8 cellular contexts compared by ENCODE assay signal in the genomic region with DNA sequence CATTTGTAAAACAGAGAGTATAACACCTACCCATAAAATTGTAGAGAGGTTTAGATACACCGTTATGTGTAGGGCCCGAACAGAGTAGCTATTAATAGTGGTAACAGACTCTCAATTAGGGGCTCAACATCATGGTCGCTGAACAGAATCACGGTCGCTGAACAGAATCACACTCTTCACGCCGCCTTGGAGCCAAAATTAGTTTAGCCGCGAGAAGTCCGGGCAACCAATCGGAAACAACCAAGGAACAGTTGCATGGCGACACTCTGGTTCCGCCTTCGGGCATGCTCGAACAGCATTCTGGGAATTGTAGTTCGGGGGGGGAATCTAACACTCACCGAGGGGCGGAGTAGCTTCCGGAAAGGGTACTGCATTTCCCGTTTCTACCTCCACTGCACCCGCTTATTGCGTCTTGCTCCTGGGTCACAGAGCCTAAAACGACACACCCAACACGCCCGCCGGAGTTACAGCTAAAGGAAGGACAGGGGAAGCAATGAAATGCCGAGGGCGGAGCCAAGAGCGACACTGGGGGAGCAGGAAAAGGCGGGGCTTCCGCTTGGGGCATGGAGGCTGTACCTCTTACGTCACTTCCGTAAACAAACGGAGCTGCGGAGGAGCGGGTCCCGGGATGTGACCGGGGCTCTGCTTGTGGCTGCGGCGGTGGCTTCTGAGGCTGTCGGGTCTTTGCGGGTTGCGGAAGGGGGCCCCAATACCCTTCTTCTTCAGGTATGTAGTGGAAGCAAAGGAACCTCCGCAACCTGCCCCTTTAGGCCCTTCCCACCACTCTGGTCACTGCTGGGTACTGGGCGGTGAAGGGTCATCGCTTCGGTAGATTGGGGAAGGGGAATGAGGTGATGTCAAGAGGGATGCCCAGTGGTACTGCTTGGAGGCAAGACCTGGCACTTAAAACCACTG. TPM values are rescaled to one million over a fixed set of nuclear protein-coding genes. Genes with fewer than 3 reads are reported as not detected.
DNase-seq lines count a peak whose midpoint lies in the region; ATAC-seq and TF ChIP-seq lines count a peak whose summit lies in the region.

Gene CCDC28A, plus strand, starts transcription at position 593 of the 915 bp plus-strand sequence. CDS start 2,352 bp downstream, outside the sequence.

- peaks cover 18% of the 10 kb centered on the region for H3K4me1 ChIP-seq in DOHH2 (ENCODE audit: control insufficient read depth, low read length)
- H3K4me1 ChIP-seq in GM23338 (ENCODE audit: insufficient read depth): peaks cover 6% of the 10 kb centered on the region

- H3K9me3 Mint-ChIP-seq in GM23338 (no peaks in the 10 kb centered on the region), naive B cell (no peaks in the 10 kb centered on the region)
- no peaks in the 10 kb centered on the region for H3K9me3 Mint-ChIP-seq in stimulated activated memory B cell treated with anti-CD40 and anti-IgM and Interleukin-4, amounts not matched to agents 10 μg/mL and 1 μg/mL and 100 μg/mL, for 72 hours

- peak within 1 kb of the TSS; percentile 86 for H3K4me3 ChIP-seq in DOHH2 (ENCODE audit: low read length)
- H3K4me3 ChIP-seq in GM23338: peak within 1 kb of the TSS; percentile 80

- peak within 1 kb of the TSS; percentile 100 for H3K27ac Mint-ChIP-seq in GM23338
- peak within 1 kb of the TSS; percentile 99 to 100 (median 100) for H3K27ac Mint-ChIP-seq in naive B cell
- peak within 1 kb of the TSS; percentile 96 for H3K27ac Mint-ChIP-seq in stimulated activated memory B cell treated with anti-CD40 and anti-IgM and Interleukin-4, amounts not matched to agents 10 μg/mL and 1 μg/mL and 100 μg/mL, for 72 hours

- TF ChIP-seq CTCF in DOHH2 (IDR thresholded peaks at IDR 0.05; ENCODE audit: low read depth, low read length, poor library complexity, severe bottlenecking): no peak
- no peak for TF ChIP-seq CTCF in GM23338 (conservative IDR thresholded peaks at IDR 0.05; ENCODE audit: low read depth in 2 of 2)

- H3K36me3 Mint-ChIP-seq in GM23338 (ENCODE audit: low read depth) (no peaks in the 10 kb centered on the region), naive B cell (peaks cover 4 to 7% of the 10 kb centered on the region in 2 donors)
- H3K36me3 Mint-ChIP-seq in stimulated activated memory B cell treated with anti-CD40 and anti-IgM and Interleukin-4, amounts not matched to agents 10 μg/mL and 1 μg/mL and 100 μg/mL, for 72 hours: peaks cover 14% of the 10 kb centered on the region

- H3K4me2 ChIP-seq in DOHH2 (ENCODE audit: low read length): peak within 1 kb of the TSS; percentile 79
- peak within 1 kb of the TSS; percentile 78 for H3K4me2 ChIP-seq in GM23338

- no peaks in the 10 kb centered on the region for H3K9me3 ChIP-seq in DOHH2 (ENCODE audit: control insufficient read depth, insufficient read depth, low read length)

- H3K4me3 Mint-ChIP-seq in GM23338: peak within 1 kb of the TSS; percentile 99
- peak within 1 kb of the TSS; percentile 88 to 100 (median 100) for H3K4me3 Mint-ChIP-seq in naive B cell
- H3K4me3 Mint-ChIP-seq in stimulated activated memory B cell treated with anti-CD40 and anti-IgM and Interleukin-4, amounts not matched to agents 10 μg/mL and 1 μg/mL and 100 μg/mL, for 72 hours: peak within 1 kb of the TSS; percentile 99

- H3K9me2 ChIP-seq in DOHH2 (replicated peaks; ENCODE audit: control insufficient read depth, low read length) (no peaks in the 10 kb centered on the region), GM23338 (ENCODE audit: insufficient read depth) (no peaks in the 10 kb centered on the region)

- H3K79me2 ChIP-seq in DOHH2 (ENCODE audit: control insufficient read depth, low read length) (peaks cover 18% of the 10 kb centered on the region), GM23338 (replicated peaks; ENCODE audit: insufficient read depth) (no peaks in the 10 kb centered on the region)

- DNase-seq in GM23338 (ENCODE audit: low spot score) (peak; percentile 97), LHCN-M2 (ENCODE audit: low read depth) (peak; percentile 94), RPMI8226 (peak; percentile 90), fibroblast of gingiva (ENCODE audit: low read depth) (peak; percentile 92), naive B cell (peak; percentile 96)
- DNase-seq in activated T-helper 1 cell treated with anti-CD3 and anti-CD28 coated beads, Interleukin-2, amount 50 U/mL, for 16 hours (ENCODE audit: low read depth in 1 of 2, low spot score in 1 of 2): peak; percentile 84 to 85

- peaks cover 11% of the 10 kb centered on the region for H3K27me3 Mint-ChIP-seq in GM23338 (ENCODE audit: insufficient read depth, low read depth, poor library complexity)
- no peaks in the 10 kb centered on the region for H3K27me3 Mint-ChIP-seq in naive B cell
- H3K27me3 Mint-ChIP-seq in stimulated activated memory B cell treated with anti-CD40 and anti-IgM and Interleukin-4, amounts not matched to agents 10 μg/mL and 1 μg/mL and 100 μg/mL, for 72 hours: no peaks in the 10 kb centered on the region

- H4K20me1 ChIP-seq in DOHH2 (ENCODE audit: control insufficient read depth, insufficient read depth, low read depth, low read length): no peaks in the 10 kb centered on the region
- no peaks in the 10 kb centered on the region for H4K20me1 ChIP-seq in GM23338 (replicated peaks; ENCODE audit: insufficient read depth)

- H3K4me1 Mint-ChIP-seq in GM23338 (peaks cover 7% of the 10 kb centered on the region), naive B cell (peaks cover 21 to 31% (median 28%) of the 10 kb centered on the region in 3 donors)
- peaks cover 8% of the 10 kb centered on the region for H3K4me1 Mint-ChIP-seq in stimulated activated memory B cell treated with anti-CD40 and anti-IgM and Interleukin-4, amounts not matched to agents 10 μg/mL and 1 μg/mL and 100 μg/mL, for 72 hours

- ATAC-seq in GM23338 (peak; percentile 95), naive B cell (ENCODE audit: low read depth in 2 of 2) (peak; percentile 83)
- peak; percentile 95 for ATAC-seq in stimulated activated memory B cell treated with anti-CD40 and anti-IgM and Interleukin-4, amounts not matched to agents 10 μg/mL and 1 μg/mL and 100 μg/mL, for 72 hours

- peak within 1 kb of the TSS; percentile 87 for H2AFZ ChIP-seq in GM23338

- H3K27me3 ChIP-seq in DOHH2 (ENCODE audit: control insufficient read depth, low read length) (no peaks in the 10 kb centered on the region), GM23338 (ENCODE audit: insufficient read depth) (no peaks in the 10 kb centered on the region)

- peak within 1 kb of the TSS; percentile 83 for H3K27ac ChIP-seq in DOHH2 (ENCODE audit: low read depth, low read length)
- H3K27ac ChIP-seq in GM23338 (ENCODE audit: low read depth): peak within 1 kb of the TSS; percentile 92

- H3F3A ChIP-seq in DOHH2 (ENCODE audit: control insufficient read depth, insufficient read depth): peaks cover 2% of the 10 kb centered on the region; the same call in 1 of the 2 replicates
- H3F3A ChIP-seq in GM23338 (replicated peaks; ENCODE audit: low read depth): no peaks in the 10 kb centered on the region

- H3K36me3 ChIP-seq in DOHH2 (ENCODE audit: control insufficient read depth, low read length) (no peaks in the 10 kb centered on the region), GM23338 (ENCODE audit: insufficient read depth) (no peaks in the 10 kb centered on the region)

RNA-seq across cellular contexts. Expression of gene CCDC28A, which starts in this region (rescaled TPM):
- total RNA-seq in GM23338 (2014; rRNA removed; shearing (Covaris generic)): 6.1 and 11.2 TPM in 2 replicates
- polyA plus RNA-seq in GM23338 (2016; fragmentation: Nextera tagmentation; extraction: Ambion mirVana): 10.5 and 14.0 TPM in 2 replicates
- 10.3 and 11.5 TPM in 2 replicates for total RNA-seq in LHCN-M2 (2014; rRNA removed)
- polyA plus RNA-seq in LHCN-M2 (2012): 7.5 TPM
- 10 to 100 TPM; 16.1 to 62.4 (median 42.2) TPM for polyA plus RNA-seq in naive B cell (ENCODE audit: low read depth in 6 of 6)

Comparison
In these comparisons a context has a peak if more than half of its experiments do, and no peak if none do; other contexts are left out.
1. Peak in every context shown above with its lines: DNase-seq, ATAC-seq, H3K4me3 ChIP-seq and H3K27ac ChIP-seq.